1 cellular context compared by ENCODE assay signal in genomic region chrX:68503830-68504229, GRCh38.
TF ChIP-seq lines count a peak whose summit lies in the region.

No MANE protein-coding gene starts in this region.

TF ChIP-seq in HEK293, 187 proteins besides CTCF, POLR2A, EP300 and RAD21 (continued from another document):
- TF ChIP-seq, protein P1, sequence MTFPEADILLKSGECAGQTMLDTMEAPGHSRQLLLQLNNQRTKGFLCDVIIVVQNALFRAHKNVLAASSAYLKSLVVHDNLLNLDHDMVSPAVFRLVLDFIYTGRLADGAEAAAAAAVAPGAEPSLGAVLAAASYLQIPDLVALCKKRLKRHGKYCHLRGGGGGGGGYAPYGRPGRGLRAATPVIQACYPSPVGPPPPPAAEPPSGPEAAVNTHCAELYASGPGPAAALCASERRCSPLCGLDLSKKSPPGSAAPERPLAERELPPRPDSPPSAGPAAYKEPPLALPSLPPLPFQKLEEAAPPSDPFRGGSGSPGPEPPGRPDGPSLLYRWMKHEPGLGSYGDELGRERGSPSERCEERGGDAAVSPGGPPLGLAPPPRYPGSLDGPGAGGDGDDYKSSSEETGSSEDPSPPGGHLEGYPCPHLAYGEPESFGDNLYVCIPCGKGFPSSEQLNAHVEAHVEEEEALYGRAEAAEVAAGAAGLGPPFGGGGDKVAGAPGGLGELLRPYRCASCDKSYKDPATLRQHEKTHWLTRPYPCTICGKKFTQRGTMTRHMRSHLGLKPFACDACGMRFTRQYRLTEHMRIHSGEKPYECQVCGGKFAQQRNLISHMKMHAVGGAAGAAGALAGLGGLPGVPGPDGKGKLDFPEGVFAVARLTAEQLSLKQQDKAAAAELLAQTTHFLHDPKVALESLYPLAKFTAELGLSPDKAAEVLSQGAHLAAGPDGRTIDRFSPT (tag by site-specific recombination; IDR thresholded peaks at IDR 0.05), result peak; percentile 57; the same call in 1 of the 2 replicates
TF ChIP-seq in HEK293: peak in this region for 3.
